In the genomic region with DNA sequence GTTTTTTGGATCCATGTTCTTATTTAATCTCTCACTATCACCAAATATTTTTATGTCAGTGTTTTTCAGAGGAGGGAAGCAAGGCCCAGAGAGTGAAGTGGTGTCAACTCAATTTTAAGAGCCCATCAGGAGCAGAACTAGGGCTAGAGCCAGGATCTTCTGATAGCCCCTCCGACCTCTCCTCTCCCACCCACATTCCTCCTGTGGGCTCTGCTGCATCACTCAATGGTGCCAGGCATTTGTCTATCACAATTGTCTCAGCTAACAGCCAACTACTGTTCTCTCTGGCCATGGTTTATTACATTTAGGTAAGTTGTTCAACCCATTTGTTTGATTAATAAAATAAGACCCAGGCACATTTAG, we compare ENCODE assay signal across 12 cellular contexts.
A peak's percentile ranks its signal among the peaks of the same experiment; 100 is the strongest.
DNase-seq lines count a peak whose midpoint lies in the region; TF ChIP-seq lines count a peak whose summit lies in the region.
"Had no signal": no experiment of that assay in that cellular context is flagged by ENCODE, and none has a peak within 500 bp of the region (broad histone marks: within the 10 kb centered on the region; RNA-seq: fewer than 3 reads in every experiment).

No MANE protein-coding gene starts in this region.

- H3K79me2 ChIP-seq in mesendoderm (ENCODE audit: control insufficient read depth, insufficient read depth, low read length), result no peaks in the 10 kb centered on the region

- no peak overlapping the region for H2BK5ac ChIP-seq in mesendoderm (ENCODE audit: low read length)

- no peak overlapping the region for H2BK15ac ChIP-seq in mesendoderm (replicated peaks; ENCODE audit: low read depth)

- H3K4me2 ChIP-seq in mesendoderm (ENCODE audit: low read length), result no peak overlapping the region

- in situ Hi-C loops in KBM-7 (cut with MboI; ENCODE audit: low pct_unique_long_range_greater_than_20kb, low sequenced_read_pairs), result no loop called here

- no peak overlapping the region for H4K5ac ChIP-seq in mesendoderm (ENCODE audit: low read length)

- H3K36me3 ChIP-seq in left ventricle myocardium inferior, result no peaks in the 10 kb centered on the region
- no peaks in the 10 kb centered on the region for H3K36me3 ChIP-seq in sigmoid colon
- no peaks in the 10 kb centered on the region for H3K36me3 ChIP-seq in mesendoderm (ENCODE audit: control insufficient read depth, insufficient read depth, low read length)
- H3K36me3 ChIP-seq: Peyer's patch had no signal

- no peak overlapping the region for H2AK5ac ChIP-seq in mesendoderm (ENCODE audit: low read length)

- no peak for TF ChIP-seq EP300 in sigmoid colon (IDR thresholded peaks at IDR 0.05)

- no peak overlapping the region for H3K18ac ChIP-seq in mesendoderm (ENCODE audit: low read length)

- intact Hi-C loops in left ventricle myocardium inferior (cut with micrococcal nuclease), result no loop called here
- intact Hi-C loops in sigmoid colon (cut with DNase I), result no loop called here

- H3K27ac ChIP-seq in 22Rv1 (peak overlapping the region; percentile 19; the same call in 1 of the 2 replicates), left ventricle myocardium inferior (replicated peaks) (peak overlapping the region; percentile 54), sigmoid colon (peak overlapping the region in 3 of 4 donors; percentile 44 to 69 (median 60)), mesendoderm (ENCODE audit: low read depth, low read length) (no peak overlapping the region)

- no peak overlapping the region for H3K4me3 ChIP-seq in left ventricle myocardium inferior
- no peak overlapping the region for H3K4me3 ChIP-seq in sigmoid colon
- no peak overlapping the region for H3K4me3 ChIP-seq in mesendoderm (ENCODE audit: low read length)
- H3K4me3 ChIP-seq: GM12878, Peyer's patch had no signal

- no peak overlapping the region for H2BK120ac ChIP-seq in mesendoderm (ENCODE audit: low read depth, low read length)

- DNase-seq in NCI-H69 (lab: John Stamatoyannopoulos, UW), result peak; percentile 58
- DNase-seq in left ventricle myocardium inferior, result no peak
- DNase-seq in sigmoid colon, result no peak
- no peak for DNase-seq in NCI-H345 (lab: John Stamatoyannopoulos, UW)
- no peak for DNase-seq in mesendoderm
- no peak for DNase-seq in KBM-7
- DNase-seq: GDM1, H9, Peyer's patch, SIG-M5 had no signal

- 75 to 92% methylated on average over 1 of the region's 1 CpG for WGBS in sigmoid colon, 2 donors
- no CpG with 5 or more reads among the region's 1 CpG for WGBS in mesendoderm (ENCODE audit: extremely low coverage, insufficient coverage, low lambda C conversion rate)

- H3K27me3 ChIP-seq in left ventricle myocardium inferior (ENCODE audit: low read depth), result no peaks in the 10 kb centered on the region
- H3K27me3 ChIP-seq in sigmoid colon, result no peaks in the 10 kb centered on the region
- H3K27me3 ChIP-seq in mesendoderm (ENCODE audit: insufficient read depth, low read length, poor library complexity), result no peaks in the 10 kb centered on the region
- H3K27me3 ChIP-seq: Peyer's patch had no signal

- no peak overlapping the region for H3K9ac ChIP-seq in mesendoderm (ENCODE audit: low read length)

- no peak overlapping the region for H4K8ac ChIP-seq in mesendoderm (ENCODE audit: low read depth, low read length)

- H3K4ac ChIP-seq in mesendoderm (ENCODE audit: low read depth, low read length), result no peak overlapping the region

- H3K79me1 ChIP-seq in mesendoderm (ENCODE audit: low read length), result no peaks in the 10 kb centered on the region

- TF ChIP-seq POLR2A in sigmoid colon (IDR thresholded peaks at IDR 0.05), result no peak

- no peak overlapping the region for H3K23ac ChIP-seq in mesendoderm (ENCODE audit: low read length)

- H3K4me1 ChIP-seq in left ventricle myocardium inferior, result peaks cover 23% of the 10 kb centered on the region
- H3K4me1 ChIP-seq in sigmoid colon, result peaks cover 0 to 34% (median 21%) of the 10 kb centered on the region in 4 donors
- no peaks in the 10 kb centered on the region for H3K4me1 ChIP-seq in mesendoderm (ENCODE audit: control insufficient read depth, low read depth, low read length)
- H3K4me1 ChIP-seq: Peyer's patch had no signal

- H3K56ac ChIP-seq in mesendoderm (ENCODE audit: low read length), result no peak overlapping the region

- TF ChIP-seq CTCF in 22Rv1 (IDR thresholded peaks at IDR 0.05), result no peak
- TF ChIP-seq CTCF in left ventricle myocardium inferior (IDR thresholded peaks at IDR 0.05; ENCODE audit: borderline replicate concordance), result no peak
- no peak for TF ChIP-seq CTCF in sigmoid colon (IDR thresholded peaks at IDR 0.05)

- H3K9me3 ChIP-seq in left ventricle myocardium inferior (replicated peaks) (no peaks in the 10 kb centered on the region), sigmoid colon (no peaks in the 10 kb centered on the region)
- H3K9me3 ChIP-seq: Peyer's patch had no signal
